Comparison of ENCODE assay signal across 18 cellular contexts in genomic region chr15:73150831-73151230, GRCh38.
DNase-seq lines count a peak whose midpoint lies in the region; ATAC-seq, FAIRE-seq and TF ChIP-seq lines count a peak whose summit lies in the region.
"Had no signal": no experiment of that assay in that cellular context is flagged by ENCODE, and none has a peak within 500 bp of the region (broad histone marks: within the 10 kb centered on the region; RNA-seq: fewer than 3 reads in every experiment).

No MANE protein-coding gene starts in this region.

- H3K27me3 ChIP-seq in hepatocyte = no peaks in the 10 kb centered on the region
- H3K27me3 ChIP-seq in CD4-positive, alpha-beta memory T cell (ENCODE audit: insufficient read depth, low read length) = no peaks in the 10 kb centered on the region
- H3K27me3 ChIP-seq: BLaER1 treated with 17β-estradiol and CSF1 and Interleukin-3, amounts not matched to agents 10 nM and 100 nM had no signal

- DNase-seq in GM19239 (ENCODE audit: insufficient read length, low spot score) (no peak), LNCaP clone FGC (ENCODE audit: low read depth) (peak; percentile 62), epithelial cell of esophagus (ENCODE audit: low read depth) (peak; percentile 86), neural crest cell (ENCODE audit: low read depth, low spot score) (no peak), hepatocyte (ENCODE audit: low spot score) (no peak), GM12892 (ENCODE audit: insufficient read length) (no peak)
- DNase-seq in CD4-positive, alpha-beta memory T cell = no peak
- DNase-seq: CD8-positive, alpha-beta memory T cell; COR-L47; DMS 273 treated with DMSO at 0.1 percent for 48 hours; GOT3; H9 had no signal

- peak overlapping the region; percentile 45 for H3K27ac Mint-ChIP-seq in neural crest cell (ENCODE audit: unreplicated experiment)
- no peak overlapping the region for H3K27ac Mint-ChIP-seq in CD4-positive, alpha-beta memory T cell
- H3K27ac Mint-ChIP-seq: B cell, H9 had no signal

- FAIRE-seq in GM19239 (lab: Jason Lieb, UNC) (peak; percentile 4), GM12892 (lab: Jason Lieb, UNC) (no peak)
- FAIRE-seq: G401.6, GM12891, GM18507 had no signal

- H3K79me2 ChIP-seq in hepatocyte = peaks cover 5% of the 10 kb centered on the region

- POLR2A ChIA-PET in CD4-positive, alpha-beta memory T cell (lab: Charles Lee; ENCODE audit: partially characterized antibody) = no interaction called here

- H3K27ac ChIP-seq in hepatocyte = no peak overlapping the region
- H3K27ac ChIP-seq in CD4-positive, alpha-beta memory T cell (ENCODE audit: low read depth, low read length) = no peak overlapping the region
- H3K27ac ChIP-seq: BLaER1 treated with 17β-estradiol and CSF1 and Interleukin-3, amounts not matched to agents 10 nM and 100 nM had no signal

- H3K9me3 Mint-ChIP-seq in neural crest cell = peaks cover 5% of the 10 kb centered on the region
- peaks cover under 1 to 43% (median 34%) of the 10 kb centered on the region in 8 donors for H3K9me3 Mint-ChIP-seq in CD4-positive, alpha-beta memory T cell

- H3K36me3 ChIP-seq in hepatocyte (replicated peaks; ENCODE audit: insufficient read depth, low read depth) = no peaks in the 10 kb centered on the region
- H3K36me3 ChIP-seq in CD4-positive, alpha-beta memory T cell (ENCODE audit: insufficient read depth, low read length) = no peaks in the 10 kb centered on the region

- no peaks in the 10 kb centered on the region for H4K20me1 ChIP-seq in hepatocyte (ENCODE audit: insufficient read depth, poor library complexity, severe bottlenecking)
- H4K20me1 ChIP-seq: BLaER1 treated with 17β-estradiol and CSF1 and Interleukin-3, amounts not matched to agents 10 nM and 100 nM had no signal

- no peak overlapping the region for H2AFZ ChIP-seq in hepatocyte

- H3K4me1 Mint-ChIP-seq in neural crest cell = no peaks in the 10 kb centered on the region
- H3K4me1 Mint-ChIP-seq in CD4-positive, alpha-beta memory T cell = peaks cover 0 to 5% (median 2%) of the 10 kb centered on the region in 4 donors
- H3K4me1 Mint-ChIP-seq: B cell, H9 had no signal

- intact Hi-C loops in CD4-positive, alpha-beta memory T cell (cut with micrococcal nuclease) = no loop called here

- H3K4me1 ChIP-seq in hepatocyte (ENCODE audit: insufficient read depth) = no peaks in the 10 kb centered on the region
- H3K4me1 ChIP-seq in CD4-positive, alpha-beta memory T cell (ENCODE audit: insufficient read depth, low read length) = no peaks in the 10 kb centered on the region
- H3K4me1 ChIP-seq: BLaER1 treated with 17β-estradiol and CSF1 and Interleukin-3, amounts not matched to agents 10 nM and 100 nM had no signal

- CTCF ChIA-PET in CD4-positive, alpha-beta memory T cell (lab: Charles Lee; ENCODE audit: partially characterized antibody) = no interaction called here

- no peaks in the 10 kb centered on the region for H3K9me2 ChIP-seq in hepatocyte (replicated peaks; ENCODE audit: insufficient read depth)

- H3K4me2 ChIP-seq in hepatocyte = no peak overlapping the region
- H3K4me2 ChIP-seq: BLaER1 treated with 17β-estradiol and CSF1 and Interleukin-3, amounts not matched to agents 10 nM and 100 nM had no signal

- ATAC-seq in GM18907 (IDR thresholded peaks at IDR 0.05; ENCODE audit: unreplicated experiment) = no peak

- peaks cover 27% of the 10 kb centered on the region for H3K36me3 Mint-ChIP-seq in neural crest cell (ENCODE audit: low read depth)
- peaks cover 22 to 55% of the 10 kb centered on the region in 2 donors for H3K36me3 Mint-ChIP-seq in CD4-positive, alpha-beta memory T cell

- H3K4me3 ChIP-seq in LNCaP clone FGC (ENCODE audit: low read depth, low read length) (no peak overlapping the region), epithelial cell of esophagus (ENCODE audit: low read length) (no peak overlapping the region), hepatocyte (no peak overlapping the region)
- H3K4me3 ChIP-seq in CD4-positive, alpha-beta memory T cell (ENCODE audit: low read length in 2 of 2) = no peak overlapping the region
- H3K4me3 ChIP-seq: BLaER1 treated with 17β-estradiol and CSF1 and Interleukin-3, amounts not matched to agents 10 nM and 100 nM had no signal

- TF ChIP-seq CTCF in LNCaP clone FGC (IDR thresholded peaks at IDR 0.05; ENCODE audit: control insufficient read depth, extremely low read depth, insufficient read depth) (no peak), epithelial cell of esophagus (IDR thresholded peaks at IDR 0.05; ENCODE audit: insufficient read depth, low read depth, low read length, missing control alignments) (peak; percentile 31), neural crest cell (conservative IDR thresholded peaks at IDR 0.05) (no peak), hepatocyte (IDR thresholded peaks at IDR 0.05; ENCODE audit: poor library complexity) (no peak)

- H3K9me3 ChIP-seq in hepatocyte (ENCODE audit: low read depth) = peaks cover 15% of the 10 kb centered on the region
- peaks cover 0 to 4% of the 10 kb centered on the region in 2 donors for H3K9me3 ChIP-seq in CD4-positive, alpha-beta memory T cell (ENCODE audit: control insufficient read depth in 1 of 2, low read length in 2 of 2)

- H3K4me3 Mint-ChIP-seq in neural crest cell = no peak overlapping the region
- no peak overlapping the region for H3K4me3 Mint-ChIP-seq in CD4-positive, alpha-beta memory T cell
- H3K4me3 Mint-ChIP-seq: B cell; CD8-positive, alpha-beta memory T cell; H9 had no signal

- no peak for TF ChIP-seq POLR2A in GM12892 (IDR thresholded peaks at IDR 0.05; ENCODE audit: low read depth, low read length)

- no peaks in the 10 kb centered on the region for H3K27me3 Mint-ChIP-seq in neural crest cell (ENCODE audit: low read depth)
- H3K27me3 Mint-ChIP-seq in CD4-positive, alpha-beta memory T cell = no peaks in the 10 kb centered on the region

- WGBS in hepatocyte (ENCODE audit: low lambda C conversion rate, missing lambda C conversion rate) = 94% methylated on average over 2 of the region's 2 CpGs

Comparison
In these comparisons a context has a peak if more than half of its experiments do, and no peak if none do; other contexts are left out.
1. DNase-seq: peak in LNCaP clone FGC (single experiment) and epithelial cell of esophagus (single experiment); none in GM19239 (single experiment), neural crest cell (single experiment), hepatocyte (single experiment), CD4-positive, alpha-beta memory T cell (0 of 5) and GM12892 (single experiment).